Comparison of ENCODE assay signal across 1 cellular context in genomic region chr20:46752639-46753235, GRCh38.
TF ChIP-seq lines count a peak whose summit lies in the region.

No MANE protein-coding gene starts in this region.

TF ChIP-seq in HepG2, 621 proteins besides CTCF, POLR2A, EP300 and RAD21 (continued from another document):
- TF ChIP-seq MEIS1 (CRISPR knock-in tag; IDR thresholded peaks at IDR 0.05; ENCODE audit: borderline replicate concordance) (0 out of 2 replicates have a peak, but pooled peaks have one; percentile 26), FIP1L1 (IDR thresholded peaks at IDR 0.05; ENCODE audit: borderline replicate concordance, insufficient read depth, low read depth, low read length) (no peak), NFE2 (CRISPR knock-in tag; IDR thresholded peaks at IDR 0.05) (no peak), REPIN1 (CRISPR knock-in tag; IDR thresholded peaks at IDR 0.05; ENCODE audit: borderline replicate concordance, low read depth) (peak; percentile 35; the same call in 1 of the 2 replicates), LCORL (IDR thresholded peaks at IDR 0.05) (no peak), LCORL (CRISPR knock-in tag; IDR thresholded peaks at IDR 0.05) (0 out of 2 replicates have a peak, but pooled peaks have one; percentile 19), ZNF230 (CRISPR knock-in tag; IDR thresholded peaks at IDR 0.05) (no peak), PCBP1 (IDR thresholded peaks at IDR 0.05; ENCODE audit: borderline replicate concordance, low read depth, low read length) (no peak), ZNF335 (CRISPR knock-in tag; IDR thresholded peaks at IDR 0.05) (no peak), KLF11 (CRISPR knock-in tag; IDR thresholded peaks at IDR 0.05) (no peak), PAF1 (CRISPR knock-in tag; IDR thresholded peaks at IDR 0.05) (no peak), ZNF235 (CRISPR knock-in tag; IDR thresholded peaks at IDR 0.05; ENCODE audit: borderline replicate concordance) (no peak), XRCC5 (optimal IDR thresholded peaks at IDR 0.05; ENCODE audit: low read length) (peak; percentile 69), ZFP1 (CRISPR knock-in tag; IDR thresholded peaks at IDR 0.05) (no peak), IKZF5 (CRISPR knock-in tag; IDR thresholded peaks at IDR 0.05) (no peak), ZNF607 (CRISPR knock-in tag; IDR thresholded peaks at IDR 0.05; ENCODE audit: borderline replicate concordance) (no peak), ZNF543 (CRISPR knock-in tag; IDR thresholded peaks at IDR 0.05) (no peak), ZBTB46 (CRISPR knock-in tag; IDR thresholded peaks at IDR 0.05; ENCODE audit: borderline replicate concordance) (no peak), ATF4 (CRISPR knock-in tag; IDR thresholded peaks at IDR 0.05) (0 out of 4 replicates have a peak, but pooled peaks of 1 of the 2 experiments have one; percentile 38), SMC3 (IDR thresholded peaks at IDR 0.05; ENCODE audit: low read length) (peak; percentile 74), YEATS2 (CRISPR knock-in tag; IDR thresholded peaks at IDR 0.05; ENCODE audit: borderline replicate concordance) (0 out of 2 replicates have a peak, but pooled peaks have one; percentile 33), THAP11 (CRISPR knock-in tag; IDR thresholded peaks at IDR 0.05) (peak; percentile 64; the same call in 1 of the 2 replicates), HMGXB4 (CRISPR knock-in tag; IDR thresholded peaks at IDR 0.05; ENCODE audit: borderline replicate concordance in 1 of 2, low read depth in 1 of 2) (0 out of 4 replicates have a peak, but pooled peaks have one; percentile 20 to 58)
